In genomic region chr2:20666364-20667150, GRCh38 we compare ENCODE assay signal across 8 cellular contexts. TPM values are rescaled to one million over a fixed set of nuclear protein-coding genes. Genes with fewer than 3 reads are reported as not detected.
DNase-seq lines count a peak whose midpoint lies in the region; ATAC-seq and TF ChIP-seq lines count a peak whose summit lies in the region.

Gene GDF7, plus strand, starts transcription at chr2:20667144. Its CDS starts 96 bp downstream, at chr2:20667240.

- H3K4me3 ChIP-seq in AG04450 (ENCODE audit: low read depth, low read length) = peak within 1 kb of the TSS; percentile 41
- H3K4me3 ChIP-seq in SU-DHL-6 (ENCODE audit: insufficient read depth, low read length, poor library complexity, severe bottlenecking) = peak within 1 kb of the TSS; percentile 43
- H3K4me3 ChIP-seq in fibroblast of lung (replicated peaks in 1 of 4; ENCODE audit: control extremely low read depth in 1 of 4, insufficient read depth in 1 of 4, low read depth in 3 of 4, low read length in 4 of 4) = peak within 1 kb of the TSS in 2 of 4 experiments; percentile 14 to 38
- H3K4me3 ChIP-seq in neural progenitor cell = peak within 1 kb of the TSS; percentile 55

- H3K36me3 Mint-ChIP-seq in neural progenitor cell = peaks cover 3% of the 10 kb centered on the region

- no peak within 1 kb of the TSS for H3K27ac Mint-ChIP-seq in neural progenitor cell

- no peaks in the 10 kb centered on the region for H3K9me2 ChIP-seq in SU-DHL-6 (replicated peaks; ENCODE audit: insufficient read depth, low read length)

- TF ChIP-seq CTCF in AG04450 (IDR thresholded peaks at IDR 0.05; ENCODE audit: low read depth, low read length) (peak; percentile 11; the same call in 1 of the 2 replicates), SU-DHL-6 (IDR thresholded peaks at IDR 0.05; ENCODE audit: insufficient read depth, low read length, poor library complexity, severe bottlenecking) (no peak), fibroblast of lung (conservative IDR thresholded peaks at IDR 0.05 in 1 of 2, IDR thresholded peaks at IDR 0.05 in 1 of 2; ENCODE audit: low read depth in 1 of 2, low read length in 2 of 2) (no peak), neural progenitor cell (IDR thresholded peaks at IDR 0.05) (peak; percentile 56)

- DNase-seq in AG04450 (ENCODE audit: low read depth, low spot score) (no peak), fibroblast of lung (ENCODE audit: low read depth in 2 of 2) (no peak), neural progenitor cell (ENCODE audit: low spot score) (peak; percentile 58), NCI-H187 (lab: John Stamatoyannopoulos, UW) (no peak), NCI-H2171 treated with DMSO at 0.1 percent for 48 hours (lab: John Stamatoyannopoulos, UW) (no peak)

- peak within 1 kb of the TSS; percentile 91 for H3K4me3 Mint-ChIP-seq in neural progenitor cell

- POLR2A ChIA-PET in AG04450 (lab: Yijun Ruan, JAX) = no interaction called here

- H3K9me3 ChIP-seq in AG04450 (ENCODE audit: control insufficient read depth, insufficient read depth, low read length) (peaks cover 4% of the 10 kb centered on the region; the same call in 1 of the 2 replicates), SU-DHL-6 (ENCODE audit: insufficient read depth, low read length) (no peaks in the 10 kb centered on the region), fibroblast of lung (ENCODE audit: control insufficient read depth, insufficient read depth, low read depth, low read length) (no peaks in the 10 kb centered on the region), neural progenitor cell (ENCODE audit: low read depth) (no peaks in the 10 kb centered on the region)

- H4K20me1 ChIP-seq in SU-DHL-6 (ENCODE audit: low read depth, low read length) (no peaks in the 10 kb centered on the region), fibroblast of lung (ENCODE audit: control insufficient read depth, extremely low read depth, insufficient read depth, low read length) (no peaks in the 10 kb centered on the region), neural progenitor cell (ENCODE audit: low read depth) (peaks cover 62% of the 10 kb centered on the region)

- H3K4me1 ChIP-seq in fibroblast of lung (ENCODE audit: control insufficient read depth, extremely low read depth, insufficient read depth, low read length) = no peaks in the 10 kb centered on the region
- peaks cover 18% of the 10 kb centered on the region for H3K4me1 ChIP-seq in neural progenitor cell

- H3K79me2 ChIP-seq in SU-DHL-6 (ENCODE audit: insufficient read depth, low read length) (no peaks in the 10 kb centered on the region), fibroblast of lung (ENCODE audit: control insufficient read depth, insufficient read depth, low read length) (no peaks in the 10 kb centered on the region), neural progenitor cell (ENCODE audit: low read depth) (no peaks in the 10 kb centered on the region)

- CTCF ChIA-PET in AG04450 (lab: Charles Lee) = interaction anchor here (0.9 to 2.6 kb wide), 4 partner anchors 10 to 297 kb away, joined by 3 to 7 read pairs (median 5); no protein-coding TSS in a partner anchor

- peaks cover 78% of the 10 kb centered on the region for H3K27me3 Mint-ChIP-seq in neural progenitor cell (ENCODE audit: insufficient read depth, low read depth)

- H3K36me3 ChIP-seq in SU-DHL-6 (ENCODE audit: low read length) (no peaks in the 10 kb centered on the region), fibroblast of lung (ENCODE audit: control insufficient read depth, insufficient read depth, low read length) (no peaks in the 10 kb centered on the region), neural progenitor cell (no peaks in the 10 kb centered on the region)

- H3K9ac ChIP-seq in SU-DHL-6 (ENCODE audit: low read length) (peak within 1 kb of the TSS; percentile 27; the same call in 1 of the 2 replicates), fibroblast of lung (ENCODE audit: insufficient read depth, low read length) (no peak within 1 kb of the TSS), neural progenitor cell (no peak within 1 kb of the TSS)

- H3K9me3 Mint-ChIP-seq in neural progenitor cell = no peaks in the 10 kb centered on the region

- ATAC-seq in GM18868 (IDR thresholded peaks at IDR 0.05; ENCODE audit: unreplicated experiment) (peak; percentile 34), GM21423 (IDR thresholded peaks at IDR 0.05; ENCODE audit: unreplicated experiment) (no peak)

- peaks cover 35% of the 10 kb centered on the region for H3K4me1 Mint-ChIP-seq in neural progenitor cell

- H3F3A ChIP-seq in SU-DHL-6 (ENCODE audit: insufficient read depth) (no peaks in the 10 kb centered on the region), neural progenitor cell (ENCODE audit: low read depth) (peaks cover 4% of the 10 kb centered on the region)

- peak within 1 kb of the TSS; percentile 70 for H2AFZ ChIP-seq in SU-DHL-6 (ENCODE audit: low read depth, low read length, severe bottlenecking)
- H2AFZ ChIP-seq in fibroblast of lung (ENCODE audit: low read length) = no peak within 1 kb of the TSS
- H2AFZ ChIP-seq in neural progenitor cell (replicated peaks) = peak within 1 kb of the TSS; percentile 91

- peak within 1 kb of the TSS; percentile 55 for H3K4me2 ChIP-seq in SU-DHL-6 (ENCODE audit: low read depth, low read length, poor library complexity, severe bottlenecking)
- H3K4me2 ChIP-seq in fibroblast of lung (ENCODE audit: extremely low read depth, insufficient read depth, low read length) = peak within 1 kb of the TSS; percentile 64
- H3K4me2 ChIP-seq in neural progenitor cell = peak within 1 kb of the TSS; percentile 88

- peaks cover 93% of the 10 kb centered on the region for H3K27me3 ChIP-seq in AG04450 (ENCODE audit: control insufficient read depth, insufficient read depth, low read length)
- H3K27me3 ChIP-seq in SU-DHL-6 (ENCODE audit: low read length) = no peaks in the 10 kb centered on the region
- peaks cover 90% of the 10 kb centered on the region for H3K27me3 ChIP-seq in fibroblast of lung (ENCODE audit: control insufficient read depth, insufficient read depth, low read length)
- H3K27me3 ChIP-seq in neural progenitor cell = peaks cover 100% of the 10 kb centered on the region

- H3K27ac ChIP-seq in AG04450 (ENCODE audit: low read depth, low read length) (no peak within 1 kb of the TSS), SU-DHL-6 (ENCODE audit: low read depth, low read length) (no peak within 1 kb of the TSS), fibroblast of lung (ENCODE audit: insufficient read depth, low read length) (no peak within 1 kb of the TSS), neural progenitor cell (no peak within 1 kb of the TSS)

RNA-seq across cellular contexts. Expression of gene GDF7, which starts in this region (rescaled TPM):
- polyA plus RNA-seq in AG04450 (2011; rRNA removed) (0.01 TPM in 2 replicates), fibroblast of lung (0.02 TPM in 1 of 2 replicates, not detected in the other)
- polyA minus RNA-seq in AG04450 (2011; rRNA and poly(A)+ RNA removed) = 0.05 TPM in 1 of 2 replicates, not detected in the other
- total RNA-seq in fibroblast of lung (under 0.01 and 0.33 TPM in 2 replicates), neural progenitor cell (ENCODE audit: low replicate concordance) (not detected in 2 replicates)
- 0.02 and 0.05 TPM in 2 replicates for polyA plus RNA-seq in fibroblast of lung (2012)
- 0.04 TPM in 2 replicates for polyA minus RNA-seq in fibroblast of lung (ENCODE audit: low replicate concordance)

Comparison
In these comparisons a context has a peak if more than half of its experiments do, and no peak if none do; other contexts are left out.
1. Peak in DNase-seq, H3K4me3 ChIP-seq and H3K4me2 ChIP-seq in neural progenitor cell; RNA of the gene not detected or under 1 TPM.
2. CTCF ChIP-seq: peak in AG04450 (single experiment) and neural progenitor cell (single experiment); none in SU-DHL-6 (single experiment) and fibroblast of lung (0 of 2).
3. Peak in every context shown above with its lines, with median percentiles within 50 percentile points of each other: H3K4me2 ChIP-seq.